14 cellular contexts compared by ENCODE assay signal in the genomic region with DNA sequence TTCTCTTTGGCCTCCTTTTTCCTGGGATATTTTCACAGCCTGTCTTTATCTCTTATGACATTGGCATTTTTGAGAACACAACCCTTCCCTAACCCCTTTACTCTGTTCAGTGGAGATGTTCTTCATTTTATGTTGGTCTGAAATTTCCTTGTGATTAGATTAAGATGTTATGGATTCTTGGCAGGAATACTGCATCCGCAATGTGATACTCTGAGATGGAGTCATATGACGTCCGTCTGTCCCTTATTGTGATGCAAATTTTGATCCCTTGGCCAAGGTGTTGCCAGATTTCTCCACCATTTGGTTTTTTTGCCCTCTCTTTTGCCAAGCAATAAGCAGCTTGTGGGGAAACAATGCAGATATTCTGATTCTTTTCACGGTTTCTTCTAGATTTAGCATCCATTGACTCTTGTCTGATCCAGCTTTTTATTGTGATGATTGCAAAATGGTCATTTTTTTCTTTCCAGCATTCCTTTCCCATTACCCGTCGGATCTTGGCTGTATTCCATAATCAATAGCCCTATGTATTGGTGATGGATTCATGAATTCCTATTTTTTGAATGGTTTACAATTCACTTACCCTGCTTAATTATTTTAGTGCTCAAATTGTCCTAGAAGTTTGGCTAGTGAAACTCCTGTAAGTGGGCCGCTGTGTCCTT.
DNase-seq lines count a peak whose midpoint lies in the region; TF ChIP-seq lines count a peak whose summit lies in the region.
"Had no signal": no experiment of that assay in that cellular context is flagged by ENCODE, and none has a peak within 500 bp of the region (broad histone marks: within the 10 kb centered on the region; RNA-seq: fewer than 3 reads in every experiment).

No MANE protein-coding gene starts in this region.

- no peaks in the 10 kb centered on the region for H3K4me1 ChIP-seq in fibroblast of lung (ENCODE audit: control insufficient read depth, extremely low read depth, insufficient read depth, low read length)

- H3K27me3 ChIP-seq in fibroblast of lung (ENCODE audit: control insufficient read depth, insufficient read depth, low read length) (no peaks in the 10 kb centered on the region), MG63 (no peaks in the 10 kb centered on the region)
- H3K27me3 ChIP-seq: body of pancreas had no signal

- no peaks in the 10 kb centered on the region for H3K27me3 Mint-ChIP-seq in activated T-cell treated with anti-CD3 and anti-CD28 coated beads, Interleukin-2, amount 50 U/mL, for 24 hours
- H3K27me3 Mint-ChIP-seq in osteocyte (ENCODE audit: unreplicated experiment) = no peaks in the 10 kb centered on the region

- H3K9me3 ChIP-seq in fibroblast of lung (ENCODE audit: control insufficient read depth, insufficient read depth, low read depth, low read length) (no peaks in the 10 kb centered on the region), MG63 (no peaks in the 10 kb centered on the region)
- H3K9me3 ChIP-seq: body of pancreas had no signal

- peak overlapping the region; percentile 45 for H3K27ac Mint-ChIP-seq in activated T-cell treated with anti-CD3 and anti-CD28 coated beads, Interleukin-2, amount 50 U/mL, for 24 hours
- peak overlapping the region; percentile 40 for H3K27ac Mint-ChIP-seq in osteocyte (ENCODE audit: unreplicated experiment)

- no peaks in the 10 kb centered on the region for H3K9me3 Mint-ChIP-seq in activated T-cell treated with anti-CD3 and anti-CD28 coated beads, Interleukin-2, amount 50 U/mL, for 24 hours
- no peaks in the 10 kb centered on the region for H3K9me3 Mint-ChIP-seq in osteocyte (ENCODE audit: unreplicated experiment)

- peaks cover 90% of the 10 kb centered on the region for H3K36me3 Mint-ChIP-seq in activated T-cell treated with anti-CD3 and anti-CD28 coated beads, Interleukin-2, amount 50 U/mL, for 24 hours (ENCODE audit: low read depth)
- peaks cover 25% of the 10 kb centered on the region for H3K36me3 Mint-ChIP-seq in osteocyte (ENCODE audit: unreplicated experiment)

- H3K4me2 ChIP-seq in fibroblast of lung (ENCODE audit: extremely low read depth, insufficient read depth, low read length) = no peak overlapping the region

- H3K27ac ChIP-seq in fibroblast of lung (ENCODE audit: insufficient read depth, low read length) = no peak overlapping the region
- H3K27ac ChIP-seq: body of pancreas, GM23248, VCaP had no signal

- H3K4me3 ChIP-seq in fibroblast of lung (replicated peaks in 1 of 4; ENCODE audit: control extremely low read depth in 1 of 4, insufficient read depth in 1 of 4, low read depth in 3 of 4, low read length in 4 of 4) = no peak overlapping the region
- no peak overlapping the region for H3K4me3 ChIP-seq in MG63
- H3K4me3 ChIP-seq: body of pancreas, GM23248 had no signal

- no peak overlapping the region for H3K4me3 Mint-ChIP-seq in activated T-cell treated with anti-CD3 and anti-CD28 coated beads, Interleukin-2, amount 50 U/mL, for 24 hours
- no peak overlapping the region for H3K4me3 Mint-ChIP-seq in osteocyte (ENCODE audit: unreplicated experiment)

- H3K79me2 ChIP-seq in fibroblast of lung (ENCODE audit: control insufficient read depth, insufficient read depth, low read length) = no peaks in the 10 kb centered on the region

- DNase-seq in activated T-cell treated with anti-CD3 and anti-CD28 coated beads, Interleukin-2, amount 50 U/mL, for 24 hours = no peak
- DNase-seq in activated T-cell treated with anti-CD3 and anti-CD28 coated beads for 4 hours (no peak), NCI-H2171 (lab: John Stamatoyannopoulos, UW) (peak; percentile 64), fibroblast of lung (ENCODE audit: low read depth in 2 of 2) (peak; percentile 61 to 79), osteocyte (ENCODE audit: extremely low spot score, unreplicated experiment) (no peak), MG63 (no peak), LoVo (ENCODE audit: low spot score) (no peak), middle frontal gyrus (ENCODE audit: extremely low spot score, low spot score) (no peak)
- DNase-seq: activated T-cell treated with anti-CD3 and anti-CD28 coated beads, Interleukin-2, amount 50 U/mL, for 1 hour; body of pancreas; GM23248; NCI-H82; stimulated activated CD4-positive, alpha-beta T cell treated with anti-CD3 and anti-CD28 coated beads, Interleukin-2, amount 100 ng/mL, for 24 hours had no signal

- H3K4me1 Mint-ChIP-seq in activated T-cell treated with anti-CD3 and anti-CD28 coated beads, Interleukin-2, amount 50 U/mL, for 24 hours (ENCODE audit: low read depth) = peaks cover 45% of the 10 kb centered on the region
- peaks cover 22% of the 10 kb centered on the region for H3K4me1 Mint-ChIP-seq in osteocyte (ENCODE audit: unreplicated experiment)

- no peak overlapping the region for H3K9ac ChIP-seq in fibroblast of lung (ENCODE audit: insufficient read depth, low read length)
- H3K9ac ChIP-seq: GM23248 had no signal

- H4K20me1 ChIP-seq in fibroblast of lung (ENCODE audit: control insufficient read depth, extremely low read depth, insufficient read depth, low read length) = no peaks in the 10 kb centered on the region

- H2AFZ ChIP-seq in fibroblast of lung (ENCODE audit: low read length) = no peak overlapping the region
- H2AFZ ChIP-seq: GM23248 had no signal

- no peaks in the 10 kb centered on the region for H3K36me3 ChIP-seq in fibroblast of lung (ENCODE audit: control insufficient read depth, insufficient read depth, low read length)
- H3K36me3 ChIP-seq in MG63 = 0 out of 2 replicates have a peak, but pooled peaks cover 3% of the 10 kb centered on the region

- TF ChIP-seq CTCF in fibroblast of lung (conservative IDR thresholded peaks at IDR 0.05 in 1 of 2, IDR thresholded peaks at IDR 0.05 in 1 of 2; ENCODE audit: low read depth in 1 of 2, low read length in 2 of 2) (no peak), osteocyte (IDR thresholded peaks at IDR 0.05) (no peak)

Comparison
In these comparisons a context has a peak if more than half of its experiments do, and no peak if none do; other contexts are left out.
1. DNase-seq: peak in NCI-H2171 (single experiment) and fibroblast of lung (2 of 2); none in activated T-cell treated with anti-CD3 and anti-CD28 coated beads, Interleukin-2, amount 50 U/mL, for 24 hours (single experiment), activated T-cell treated with anti-CD3 and anti-CD28 coated beads for 4 hours (single experiment), osteocyte (single experiment), MG63 (single experiment), LoVo (single experiment) and middle frontal gyrus (single experiment).